1 cellular context compared by ENCODE assay signal in genomic region chr4:139223682-139224317, GRCh38.
TF ChIP-seq lines count a peak whose summit lies in the region.

No MANE protein-coding gene starts in this region.

TF ChIP-seq in SK-N-SH, 30 proteins besides CTCF, POLR2A, EP300 and RAD21 (continued from another document):
- TF ChIP-seq PBX3 (IDR thresholded peaks at IDR 0.05) (0 out of 2 replicates have a peak, but pooled peaks have one; percentile 15), JUND (IDR thresholded peaks at IDR 0.05) (no peak), FOXJ3 (CRISPR knock-in tag; IDR thresholded peaks at IDR 0.05) (no peak), USF2 (IDR thresholded peaks at IDR 0.05; ENCODE audit: borderline replicate concordance, low read depth, low read length) (no peak), REST (IDR thresholded peaks at IDR 0.05; ENCODE audit: low read depth, low read length) (no peak), TAF1 (IDR thresholded peaks at IDR 0.05; ENCODE audit: borderline replicate concordance, low read depth, low read length) (no peak), RCOR1 (IDR thresholded peaks at IDR 0.05; ENCODE audit: low read length) (no peak), MXI1 (IDR thresholded peaks at IDR 0.05; ENCODE audit: low read depth, low read length) (no peak), YY1 (IDR thresholded peaks at IDR 0.05; ENCODE audit: low read depth) (peak; percentile 24; the same call in 1 of the 2 replicates), EZH2phosphoT487 (IDR thresholded peaks at IDR 0.05; ENCODE audit: borderline replicate concordance, low read depth) (no peak), SMC3 (IDR thresholded peaks at IDR 0.05; ENCODE audit: low read depth, low read length) (no peak)
TF ChIP-seq in SK-N-SH: peak in this region for 3.
